In the genomic region with DNA sequence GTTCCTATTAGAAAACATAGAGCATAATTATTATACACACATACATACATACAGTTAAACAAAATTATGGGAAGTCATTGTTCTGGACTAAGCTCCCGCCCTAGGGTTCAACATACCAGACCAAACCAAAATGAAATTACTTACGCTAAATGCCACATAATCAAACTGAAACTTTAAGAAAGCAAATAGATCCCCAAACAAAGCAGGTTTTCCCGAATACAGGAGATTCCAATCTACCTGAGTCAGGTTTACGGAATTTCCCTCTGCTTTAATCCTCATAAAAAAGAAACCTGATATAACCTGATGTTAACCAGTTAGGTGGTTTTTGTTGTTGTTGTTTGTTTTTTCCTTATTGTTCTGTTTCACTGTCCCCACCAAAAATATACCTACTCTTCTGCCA, we compare ENCODE assay signal across 9 cellular contexts.
"Had no signal": no experiment of that assay in that cellular context is flagged by ENCODE, and none has a peak within 500 bp of the region (broad histone marks: within the 10 kb centered on the region; RNA-seq: fewer than 3 reads in every experiment).

No MANE protein-coding gene starts in this region.

- H3K27me3 ChIP-seq: heart right ventricle had no signal

- H3K27ac ChIP-seq: heart right ventricle, parathyroid adenoma had no signal

- H3K9ac ChIP-seq: parathyroid adenoma had no signal

- H3K4me3 ChIP-seq: heart right ventricle had no signal

- H3K4me1 ChIP-seq: heart right ventricle, parathyroid adenoma had no signal

- H3K36me3 ChIP-seq: heart right ventricle had no signal

- ATAC-seq: activated CD4-positive, CD25-positive, alpha-beta regulatory T cell treated with anti-CD3 and anti-CD28 coated beads, Interleukin-2, amount 50 U/mL, for 24 hours; activated naive CD4-positive, alpha-beta T cell treated with anti-CD3 and anti-CD28 coated beads, Interleukin-2, amount 50 U/mL, for 72 hours; heart right ventricle had no signal

- DNase-seq: activated CD4-positive, alpha-beta T cell treated with anti-CD3 and anti-CD28 coated beads, Interleukin-2, amount 50 U/mL, for 4 hours; activated T-cell treated with anti-CD3 and anti-CD28 coated beads, Interleukin-2, amount 50 U/mL, for 1 hour; amniotic stem cell; heart right ventricle; kidney; retina had no signal

- H2AFZ ChIP-seq: parathyroid adenoma had no signal
